Comparison of ENCODE assay signal across 10 cellular contexts in genomic region chr16:593406-593805, GRCh38. TPM values are rescaled to one million over a fixed set of nuclear protein-coding genes. Genes with fewer than 3 reads are reported as not detected.
DNase-seq lines count a peak whose midpoint lies in the region; ATAC-seq, FAIRE-seq and TF ChIP-seq lines count a peak whose summit lies in the region.
"Had no signal": no experiment of that assay in that cellular context is flagged by ENCODE, and none has a peak within 500 bp of the region (broad histone marks: within the 10 kb centered on the region; RNA-seq: fewer than 3 reads in every experiment).

No MANE protein-coding gene starts in this region.

- H3K4me2 ChIP-seq in PC-3 (ENCODE audit: low read length), result peak overlapping the region; percentile 51

- H3K9ac ChIP-seq in PC-3 (ENCODE audit: low read length) (no peak overlapping the region), kidney (ENCODE audit: low read length in 2 of 2) (peak overlapping the region in 1 of 2 donors; percentile 65)

- intact Hi-C loops in PC-3 (cut with micrococcal nuclease) (no loop called here), kidney (cut with DNase I) (no loop called here)

- BruUV-seq in PC-3 (replicated peaks; lab: Mats Ljungman, UMichigan), result no TSS peak

- H3K79me2 ChIP-seq in PC-3 (ENCODE audit: low read length), result peaks cover 67% of the 10 kb centered on the region

- no peak for FAIRE-seq in kidney (lab: Jason Lieb, UNC)

- H3K4me3 ChIP-seq in PC-3 (ENCODE audit: low read length) (no peak overlapping the region), kidney (ENCODE audit: low read length in 2 of 2) (peak overlapping the region in 1 of 2 donors; percentile 29)

- no peaks in the 10 kb centered on the region for H3K36me3 ChIP-seq in PC-3 (ENCODE audit: low read depth, low read length)
- H3K36me3 ChIP-seq in kidney (ENCODE audit: control insufficient read depth in 1 of 2, insufficient read depth in 2 of 2, low read length in 2 of 2), result no peaks in the 10 kb centered on the region

- no peak overlapping the region for H2AFZ ChIP-seq in PC-3 (ENCODE audit: low read length)

- no peak overlapping the region for H3K4me3 Mint-ChIP-seq in stimulated activated effector memory CD8-positive, alpha-beta T cell treated with anti-CD3 and anti-CD28 coated beads, Interleukin-12 subunit alpha, Interleukin-12 subunit beta, amount 100 ng/mL, for 72 hours

- ATAC-seq in PC-3, result no peak
- no peak for ATAC-seq in stimulated activated effector memory CD8-positive, alpha-beta T cell treated with anti-CD3 and anti-CD28 coated beads, Interleukin-12 subunit alpha, Interleukin-12 subunit beta, amount 100 ng/mL, for 72 hours
- ATAC-seq: SK-N-SH treated with all-trans-retinoic acid at 6 μM for 48 hours had no signal

- in situ Hi-C loops in G401 (cut with HindIII; ENCODE audit: low sequenced_read_pairs), result no loop called here

- DNase-seq in HT-29 (ENCODE audit: low spot score), result peak; percentile 91
- DNase-seq in PC-3, result peak; percentile 77
- DNase-seq in kidney, result peak; percentile 90
- DNase-seq in stimulated activated effector memory CD8-positive, alpha-beta T cell treated with anti-CD3 and anti-CD28 coated beads, Interleukin-12 subunit alpha, Interleukin-12 subunit beta, amount 100 ng/mL, for 72 hours (ENCODE audit: low spot score in 2 of 2), result no peak
- DNase-seq in NCI-H1048 (lab: John Stamatoyannopoulos, UW), result no peak
- no peak for DNase-seq in MV-4-11 (lab: John Stamatoyannopoulos, UW)
- no peak for DNase-seq in G401 (ENCODE audit: low spot score)
- DNase-seq in stimulated activated CD4-positive, alpha-beta T cell treated with anti-CD3 and anti-CD28 coated beads, Interleukin-1b, Interleukin-23, amount 100 ng/mL, for 48 hours, result no peak
- DNase-seq: GDM1 had no signal

- no peaks in the 10 kb centered on the region for H3K27me3 ChIP-seq in PC-3 (ENCODE audit: low read length)

- peaks cover 61% of the 10 kb centered on the region for H3K4me1 Mint-ChIP-seq in stimulated activated effector memory CD8-positive, alpha-beta T cell treated with anti-CD3 and anti-CD28 coated beads, Interleukin-12 subunit alpha, Interleukin-12 subunit beta, amount 100 ng/mL, for 72 hours

- H3K9me3 Mint-ChIP-seq in stimulated activated effector memory CD8-positive, alpha-beta T cell treated with anti-CD3 and anti-CD28 coated beads, Interleukin-12 subunit alpha, Interleukin-12 subunit beta, amount 100 ng/mL, for 72 hours, result no peaks in the 10 kb centered on the region

- H3K27ac ChIP-seq in PC-3 (ENCODE audit: low read length) (peak overlapping the region; percentile 28), kidney (ENCODE audit: low read depth in 2 of 2, low read length in 2 of 2) (peak overlapping the region; percentile 82 to 94)

- no peaks in the 10 kb centered on the region for H3F3A ChIP-seq in PC-3 (ENCODE audit: low read length, unreplicated experiment)

- CTCF ChIA-PET in PC-3 (lab: Charles Lee), result no interaction called here

- TF ChIP-seq CTCF in PC-3 (conservative IDR thresholded peaks at IDR 0.05; ENCODE audit: low read depth, low read length) (no peak), kidney (IDR thresholded peaks at IDR 0.05; ENCODE audit: borderline replicate concordance, extremely low read depth, insufficient read depth) (no peak)

- H3K27ac Mint-ChIP-seq in stimulated activated effector memory CD8-positive, alpha-beta T cell treated with anti-CD3 and anti-CD28 coated beads, Interleukin-12 subunit alpha, Interleukin-12 subunit beta, amount 100 ng/mL, for 72 hours, result peak overlapping the region; percentile 43

- H3K9me3 ChIP-seq in PC-3 (ENCODE audit: low read length) (no peaks in the 10 kb centered on the region), kidney (ENCODE audit: control insufficient read depth in 1 of 2, low read length in 2 of 2) (no peaks in the 10 kb centered on the region)

- H3K9me2 ChIP-seq in PC-3 (replicated peaks; ENCODE audit: low read length), result no peaks in the 10 kb centered on the region

- POLR2A ChIA-PET in PC-3 (lab: Charles Lee; ENCODE audit: unreplicated experiment), result interaction anchor here (1.0 kb wide), 1 partner anchor 51 kb away, joined by 5 read pairs; no protein-coding TSS in a partner anchor

- H3K4me1 ChIP-seq in PC-3 (ENCODE audit: insufficient read depth, low read length), result peaks cover 28% of the 10 kb centered on the region
- peaks cover 30 to 51% of the 10 kb centered on the region in 2 donors for H3K4me1 ChIP-seq in kidney (ENCODE audit: control insufficient read depth in 1 of 2, insufficient read depth in 1 of 2, low read depth in 1 of 2, low read length in 2 of 2)

- H4K20me1 ChIP-seq in PC-3 (ENCODE audit: low read length), result peaks cover 12% of the 10 kb centered on the region; the same call in 1 of the 2 replicates

- H3K36me3 Mint-ChIP-seq in stimulated activated effector memory CD8-positive, alpha-beta T cell treated with anti-CD3 and anti-CD28 coated beads, Interleukin-12 subunit alpha, Interleukin-12 subunit beta, amount 100 ng/mL, for 72 hours, result peaks cover 38% of the 10 kb centered on the region

RNA-seq across cellular contexts. Expression of gene RAB40C, which starts 3.5 kb away (rescaled TPM):
- 54.2 and 58.2 TPM in 2 replicates for total RNA-seq in HT-29 (2014; rRNA removed; shearing (Covaris generic))
- 19.5 and 27.0 TPM in 2 replicates for total RNA-seq in PC-3 (2014; rRNA removed)
- 24.0 TPM for total RNA-seq in kidney
- 18.1 TPM for polyA plus RNA-seq in kidney (ENCODE audit: insufficient read depth, low read depth, low replicate concordance)
- total RNA-seq in G401 (2014; rRNA removed; shearing (Covaris generic)), result 28.6 and 32.2 TPM in 2 replicates

RNA-seq across cellular contexts. Expression of gene PIGQ, which starts 23.6 kb away (rescaled TPM):
- total RNA-seq in HT-29 (2014; rRNA removed; shearing (Covaris generic)), result 99.5 and 103 TPM in 2 replicates
- total RNA-seq in PC-3 (2014; rRNA removed), result 36.0 and 43.8 TPM in 2 replicates
- total RNA-seq in kidney, result 92.9 TPM
- 118 TPM for polyA plus RNA-seq in kidney (ENCODE audit: insufficient read depth, low read depth, low replicate concordance)
- total RNA-seq in G401 (2014; rRNA removed; shearing (Covaris generic)), result 38.8 and 54.4 TPM in 2 replicates

RNA-seq across cellular contexts. Expression of gene NHLRC4, which starts 26.6 kb away (rescaled TPM):
- total RNA-seq in HT-29 (2014; rRNA removed; shearing (Covaris generic)), result 0.05 and 0.13 TPM in 2 replicates
- 0.44 TPM in 1 of 2 replicates, not detected in the other for total RNA-seq in PC-3 (2014; rRNA removed)
- total RNA-seq in kidney, result 3.3 TPM
- 17.4 TPM for polyA plus RNA-seq in kidney (ENCODE audit: insufficient read depth, low read depth, low replicate concordance)
- total RNA-seq in G401 (2014; rRNA removed; shearing (Covaris generic)), result 2.7 and 4.1 TPM in 2 replicates

RNA-seq across cellular contexts. Expression of gene PRR35, which starts 33.2 kb away (rescaled TPM):
- total RNA-seq in HT-29 (2014; rRNA removed; shearing (Covaris generic)), result 0.08 TPM in 1 of 2 replicates, not detected in the other
- not detected in 2 replicates for total RNA-seq in PC-3 (2014; rRNA removed)
- total RNA-seq in kidney, result 1.8 TPM
- polyA plus RNA-seq in kidney (ENCODE audit: insufficient read depth, low read depth, low replicate concordance), result 24.4 TPM
- 0.41 and 2.3 TPM in 2 replicates for total RNA-seq in G401 (2014; rRNA removed; shearing (Covaris generic))

RNA-seq across cellular contexts. Expression of gene WFIKKN1, which starts 37.4 kb away (rescaled TPM):
- 0.74 and 1.1 TPM in 2 replicates for total RNA-seq in HT-29 (2014; rRNA removed; shearing (Covaris generic))
- total RNA-seq in PC-3 (2014; rRNA removed) (0.11 and 0.40 TPM in 2 replicates), kidney (0.69 TPM)
- polyA plus RNA-seq in kidney (ENCODE audit: insufficient read depth, low read depth, low replicate concordance), result 1.8 TPM
- total RNA-seq in G401 (2014; rRNA removed; shearing (Covaris generic)), result 44.6 and 64.4 TPM in 2 replicates

Comparison
In these comparisons a context has a peak if more than half of its experiments do, and no peak if none do; other contexts are left out.
1. DNase-seq: peak in HT-29 (single experiment), PC-3 (single experiment) and kidney (single experiment); none in stimulated activated effector memory CD8-positive, alpha-beta T cell treated with anti-CD3 and anti-CD28 coated beads, Interleukin-12 subunit alpha, Interleukin-12 subunit beta, amount 100 ng/mL, for 72 hours (0 of 2), NCI-H1048 (single experiment), MV-4-11 (single experiment), G401 (single experiment) and stimulated activated CD4-positive, alpha-beta T cell treated with anti-CD3 and anti-CD28 coated beads, Interleukin-1b, Interleukin-23, amount 100 ng/mL, for 48 hours (single experiment).